ENCODE assay signal across 14 cellular contexts in genomic region chr9:129253820-129254381, GRCh38.
DNase-seq lines count a peak whose midpoint lies in the region; ATAC-seq and TF ChIP-seq lines count a peak whose summit lies in the region.
"Had no signal": no experiment of that assay in that cellular context is flagged by ENCODE, and none has a peak within 500 bp of the region (broad histone marks: within the 10 kb centered on the region; RNA-seq: fewer than 3 reads in every experiment).

No MANE protein-coding gene starts in this region.

- no peak overlapping the region for H3K27ac Mint-ChIP-seq in natural killer cell treated with Interleukin-12 subunit alpha and Interleukin-12 subunit beta and Interleukin-15 and Interleukin-18, amount 100 ng/mL, for 72 hours
- H3K27ac Mint-ChIP-seq in natural killer cell (no peak overlapping the region), neural crest cell (ENCODE audit: unreplicated experiment) (peak overlapping the region; percentile 54)
- H3K27ac Mint-ChIP-seq in stimulated activated memory B cell treated with anti-CD40 and anti-IgM and Interleukin-4, amounts not matched to agents 10 μg/mL and 1 μg/mL and 100 μg/mL, for 72 hours: no peak overlapping the region
- H3K27ac Mint-ChIP-seq: effector memory CD8-positive, alpha-beta T cell; IgD-negative memory B cell had no signal

- TF ChIP-seq CTCF in natural killer cell (IDR thresholded peaks at IDR 0.05) (no peak), neural crest cell (conservative IDR thresholded peaks at IDR 0.05) (no peak), thyroid gland (IDR thresholded peaks at IDR 0.05) (no peak), mammary epithelial cell (conservative IDR thresholded peaks at IDR 0.05 in 1 of 2, IDR thresholded peaks at IDR 0.05 in 1 of 2; ENCODE audit: extremely low read depth in 1 of 2, insufficient read depth in 1 of 2, low read depth in 1 of 2, low read length in 2 of 2) (no peak)

- H3K27ac ChIP-seq in thyroid gland (peak overlapping the region in 1 of 3 donors; percentile 18), mammary epithelial cell (ENCODE audit: insufficient read depth, low read depth, low read length) (no peak overlapping the region)
- H3K27ac ChIP-seq: parathyroid adenoma, RWPE1, WERI-Rb-1 had no signal

- peaks cover 18 to 22% of the 10 kb centered on the region in 2 donors for H3K27me3 Mint-ChIP-seq in natural killer cell treated with Interleukin-12 subunit alpha and Interleukin-12 subunit beta and Interleukin-15 and Interleukin-18, amount 100 ng/mL, for 72 hours
- H3K27me3 Mint-ChIP-seq in natural killer cell (ENCODE audit: low read depth in 2 of 2) (peaks cover 7 to 24% of the 10 kb centered on the region in 2 donors), neural crest cell (ENCODE audit: low read depth) (peaks cover 1% of the 10 kb centered on the region)
- H3K27me3 Mint-ChIP-seq in stimulated activated memory B cell treated with anti-CD40 and anti-IgM and Interleukin-4, amounts not matched to agents 10 μg/mL and 1 μg/mL and 100 μg/mL, for 72 hours: peaks cover 92% of the 10 kb centered on the region

- H3K9me3 ChIP-seq in thyroid gland (no peaks in the 10 kb centered on the region), mammary epithelial cell (replicated peaks; ENCODE audit: insufficient read depth, low read length) (no peaks in the 10 kb centered on the region)

- 55 to 56% methylated on average over 9 to 23 of the region's 23 CpGs for WGBS in thyroid gland, 2 donors
- WGBS in mammary epithelial cell (ENCODE audit: low coverage, missing lambda C conversion rate): 40% methylated on average over 9 of the region's 23 CpGs

- in situ Hi-C loops in mammary epithelial cell (cut with MboI; ENCODE audit: low sequenced_read_pairs in 2 of 2): no loop called here

- dilution Hi-C loops in mammary epithelial cell (cut with HindIII; ENCODE audit: low sequenced_read_pairs): no loop called here

- H3K27me3 ChIP-seq in thyroid gland: no peaks in the 10 kb centered on the region
- no peaks in the 10 kb centered on the region for H3K27me3 ChIP-seq in mammary epithelial cell (ENCODE audit: insufficient read depth, low read length)

- peaks cover 3 to 5% of the 10 kb centered on the region in 2 donors for H3K4me1 Mint-ChIP-seq in natural killer cell treated with Interleukin-12 subunit alpha and Interleukin-12 subunit beta and Interleukin-15 and Interleukin-18, amount 100 ng/mL, for 72 hours (ENCODE audit: low read depth in 2 of 2)
- peaks cover 2 to 9% of the 10 kb centered on the region in 2 donors for H3K4me1 Mint-ChIP-seq in natural killer cell
- peaks cover 53% of the 10 kb centered on the region for H3K4me1 Mint-ChIP-seq in neural crest cell
- peaks cover 2% of the 10 kb centered on the region for H3K4me1 Mint-ChIP-seq in stimulated activated memory B cell treated with anti-CD40 and anti-IgM and Interleukin-4, amounts not matched to agents 10 μg/mL and 1 μg/mL and 100 μg/mL, for 72 hours

- H3K36me3 ChIP-seq in thyroid gland: no peaks in the 10 kb centered on the region
- no peaks in the 10 kb centered on the region for H3K36me3 ChIP-seq in mammary epithelial cell (ENCODE audit: insufficient read depth, low read length)
- H3K36me3 ChIP-seq: WERI-Rb-1 had no signal

- H3K79me2 ChIP-seq in mammary epithelial cell (ENCODE audit: insufficient read depth, low read length): no peaks in the 10 kb centered on the region
- H3K79me2 ChIP-seq: parathyroid adenoma had no signal

- H3K4me2 ChIP-seq in mammary epithelial cell (ENCODE audit: insufficient read depth, low read depth, low read length): no peak overlapping the region

- no peak overlapping the region for H3K9ac ChIP-seq in mammary epithelial cell (ENCODE audit: insufficient read depth, low read length)
- H3K9ac ChIP-seq: parathyroid adenoma had no signal

- H3K9me3 Mint-ChIP-seq in natural killer cell treated with Interleukin-12 subunit alpha and Interleukin-12 subunit beta and Interleukin-15 and Interleukin-18, amount 100 ng/mL, for 72 hours: no peaks in the 10 kb centered on the region
- H3K9me3 Mint-ChIP-seq in natural killer cell: no peaks in the 10 kb centered on the region
- H3K9me3 Mint-ChIP-seq in neural crest cell: peaks cover 4% of the 10 kb centered on the region
- no peaks in the 10 kb centered on the region for H3K9me3 Mint-ChIP-seq in stimulated activated memory B cell treated with anti-CD40 and anti-IgM and Interleukin-4, amounts not matched to agents 10 μg/mL and 1 μg/mL and 100 μg/mL, for 72 hours
- H3K9me3 Mint-ChIP-seq: effector memory CD8-positive, alpha-beta T cell had no signal

- H3K4me1 ChIP-seq in thyroid gland (peaks cover 5 to 8% of the 10 kb centered on the region in 2 donors), mammary epithelial cell (ENCODE audit: insufficient read depth, low read length) (peaks cover 16% of the 10 kb centered on the region)

- H3K4me3 ChIP-seq in thyroid gland (replicated peaks in 1 of 3) (no peak overlapping the region), mammary epithelial cell (replicated peaks in 1 of 3; ENCODE audit: insufficient read depth in 1 of 3, low read depth in 2 of 3, low read length in 3 of 3) (no peak overlapping the region)

- H2AFZ ChIP-seq in mammary epithelial cell (ENCODE audit: low read depth, low read length): no peak overlapping the region
- H2AFZ ChIP-seq: parathyroid adenoma had no signal

- no peak for ATAC-seq in natural killer cell treated with Interleukin-12 subunit alpha and Interleukin-12 subunit beta and Interleukin-15 and Interleukin-18, amount 100 ng/mL, for 72 hours
- ATAC-seq in natural killer cell: no peak
- ATAC-seq in stimulated activated memory B cell treated with anti-CD40 and anti-IgM and Interleukin-4, amounts not matched to agents 10 μg/mL and 1 μg/mL and 100 μg/mL, for 72 hours: no peak
- ATAC-seq: effector memory CD8-positive, alpha-beta T cell had no signal

- intact Hi-C loops in natural killer cell (cut with micrococcal nuclease) (no loop called here), thyroid gland (cut with DNase I) (no loop called here), mammary epithelial cell (cut with micrococcal nuclease) (no loop called here)

- BruUV-seq in mammary epithelial cell (replicated peaks; lab: Mats Ljungman, UMichigan): no TSS peak

- H4K20me1 ChIP-seq in mammary epithelial cell (ENCODE audit: insufficient read depth, low read length): no peaks in the 10 kb centered on the region

- CTCF ChIA-PET in mammary epithelial cell (lab: Charles Lee; ENCODE audit: low non-redundant PET): no interaction called here

- TF ChIP-seq POLR2A in thyroid gland (IDR thresholded peaks at IDR 0.05): no peak

- DNase-seq in natural killer cell treated with Interleukin-12 subunit alpha and Interleukin-12 subunit beta and Interleukin-15 and Interleukin-18, amount 100 ng/mL, for 72 hours (ENCODE audit: low spot score): peak; percentile 51
- no peak for DNase-seq in natural killer cell
- DNase-seq in globus pallidus (ENCODE audit: low spot score): peak; percentile 25
- no peak for DNase-seq in neural crest cell (ENCODE audit: low read depth, low spot score)
- DNase-seq in GF-D8 (lab: John Stamatoyannopoulos, UW): no peak
- no peak for DNase-seq in thyroid gland
- no peak for DNase-seq in mammary epithelial cell
- DNase-seq: effector memory CD8-positive, alpha-beta T cell; NCI-H2107; WERI-Rb-1 had no signal

- H3K4me3 Mint-ChIP-seq in natural killer cell treated with Interleukin-12 subunit alpha and Interleukin-12 subunit beta and Interleukin-15 and Interleukin-18, amount 100 ng/mL, for 72 hours: no peak overlapping the region
- no peak overlapping the region for H3K4me3 Mint-ChIP-seq in natural killer cell
- H3K4me3 Mint-ChIP-seq in neural crest cell: no peak overlapping the region
- no peak overlapping the region for H3K4me3 Mint-ChIP-seq in stimulated activated memory B cell treated with anti-CD40 and anti-IgM and Interleukin-4, amounts not matched to agents 10 μg/mL and 1 μg/mL and 100 μg/mL, for 72 hours
- H3K4me3 Mint-ChIP-seq: effector memory CD8-positive, alpha-beta T cell; IgD-negative memory B cell had no signal

- H3K36me3 Mint-ChIP-seq in natural killer cell treated with Interleukin-12 subunit alpha and Interleukin-12 subunit beta and Interleukin-15 and Interleukin-18, amount 100 ng/mL, for 72 hours: no peaks in the 10 kb centered on the region
- H3K36me3 Mint-ChIP-seq in natural killer cell (no peaks in the 10 kb centered on the region), neural crest cell (ENCODE audit: low read depth) (no peaks in the 10 kb centered on the region)
- H3K36me3 Mint-ChIP-seq in stimulated activated memory B cell treated with anti-CD40 and anti-IgM and Interleukin-4, amounts not matched to agents 10 μg/mL and 1 μg/mL and 100 μg/mL, for 72 hours: no peaks in the 10 kb centered on the region
- H3K36me3 Mint-ChIP-seq: IgD-negative memory B cell had no signal

Comparison
In these comparisons a context has a peak if more than half of its experiments do, and no peak if none do; other contexts are left out.
1. DNase-seq: peak in natural killer cell treated with Interleukin-12 subunit alpha and Interleukin-12 subunit beta and Interleukin-15 and Interleukin-18, amount 100 ng/mL, for 72 hours (single experiment) and globus pallidus (single experiment); none in natural killer cell (single experiment), neural crest cell (single experiment), GF-D8 (single experiment), thyroid gland (0 of 2) and mammary epithelial cell (single experiment).